Comparison of ENCODE assay signal across 14 cellular contexts in genomic region chr17:79537686-79538085, GRCh38.
DNase-seq lines count a peak whose midpoint lies in the region; ATAC-seq and TF ChIP-seq lines count a peak whose summit lies in the region.
"Had no signal": no experiment of that assay in that cellular context is flagged by ENCODE, and none has a peak within 500 bp of the region (broad histone marks: within the 10 kb centered on the region; RNA-seq: fewer than 3 reads in every experiment).

No MANE protein-coding gene starts in this region.

- no peak overlapping the region for H3K23ac ChIP-seq in neuronal stem cell (ENCODE audit: low read depth, low read length, poor library complexity)

- H2BK15ac ChIP-seq in neuronal stem cell (ENCODE audit: low read length), result no peak overlapping the region

- no peak overlapping the region for H4K91ac ChIP-seq in neuronal stem cell (ENCODE audit: low read depth, low read length, poor library complexity)

- H3K9me2 ChIP-seq in OCI-LY7 (ENCODE audit: insufficient read depth, low read length), result no peaks in the 10 kb centered on the region

- H3K27ac Mint-ChIP-seq in chondrocyte (ENCODE audit: unreplicated experiment), result no peak overlapping the region
- H3K27ac Mint-ChIP-seq in stimulated activated effector memory CD8-positive, alpha-beta T cell treated with anti-CD3 and anti-CD28 coated beads, Interleukin-12 subunit alpha, Interleukin-12 subunit beta, amount 100 ng/mL, for 72 hours, result peak overlapping the region; percentile 13

- no peak overlapping the region for H2BK5ac ChIP-seq in neuronal stem cell (ENCODE audit: low read length)

- no peaks in the 10 kb centered on the region for H3K36me3 Mint-ChIP-seq in chondrocyte (ENCODE audit: low read depth)
- H3K36me3 Mint-ChIP-seq in stimulated activated effector memory CD8-positive, alpha-beta T cell treated with anti-CD3 and anti-CD28 coated beads, Interleukin-12 subunit alpha, Interleukin-12 subunit beta, amount 100 ng/mL, for 72 hours, result no peaks in the 10 kb centered on the region
- H3K36me3 Mint-ChIP-seq: CD4-positive, CD25-positive, alpha-beta regulatory T cell had no signal

- peak overlapping the region; percentile 16; the same call in 1 of the 2 replicates for H3K27ac ChIP-seq in BLaER1
- no peak overlapping the region for H3K27ac ChIP-seq in neuronal stem cell (replicated peaks; ENCODE audit: low read length)
- no peak overlapping the region for H3K27ac ChIP-seq in OCI-LY7 (ENCODE audit: low read depth, low read length, poor library complexity, severe bottlenecking)

- no peaks in the 10 kb centered on the region for H3K9me3 Mint-ChIP-seq in chondrocyte (ENCODE audit: low read depth)
- H3K9me3 Mint-ChIP-seq in stimulated activated effector memory CD8-positive, alpha-beta T cell treated with anti-CD3 and anti-CD28 coated beads, Interleukin-12 subunit alpha, Interleukin-12 subunit beta, amount 100 ng/mL, for 72 hours, result no peaks in the 10 kb centered on the region
- H3K9me3 Mint-ChIP-seq: CD4-positive, CD25-positive, alpha-beta regulatory T cell; CD8-positive, alpha-beta memory T cell; H9 had no signal

- H3K27me3 Mint-ChIP-seq in chondrocyte (ENCODE audit: low read depth), result peaks cover 33% of the 10 kb centered on the region

- intact Hi-C loops in OCI-LY7 (cut with micrococcal nuclease; ENCODE audit: unreplicated experiment), result no loop called here

- H4K20me1 ChIP-seq in BLaER1 (no peaks in the 10 kb centered on the region), OCI-LY7 (ENCODE audit: insufficient read depth, low read length) (no peaks in the 10 kb centered on the region)

- H2AFZ ChIP-seq in neuronal stem cell (ENCODE audit: low read length) (no peak overlapping the region), OCI-LY7 (ENCODE audit: low read length) (no peak overlapping the region)

- TF ChIP-seq CTCF in chondrocyte (IDR thresholded peaks at IDR 0.05) (no peak), OCI-LY7 (conservative IDR thresholded peaks at IDR 0.05; ENCODE audit: low read length) (no peak)

- H3K4me1 Mint-ChIP-seq in chondrocyte (ENCODE audit: low read depth), result no peaks in the 10 kb centered on the region
- no peaks in the 10 kb centered on the region for H3K4me1 Mint-ChIP-seq in stimulated activated effector memory CD8-positive, alpha-beta T cell treated with anti-CD3 and anti-CD28 coated beads, Interleukin-12 subunit alpha, Interleukin-12 subunit beta, amount 100 ng/mL, for 72 hours
- H3K4me1 Mint-ChIP-seq: CD4-positive, CD25-positive, alpha-beta regulatory T cell; CD8-positive, alpha-beta memory T cell had no signal

- ATAC-seq in stimulated activated effector memory CD8-positive, alpha-beta T cell treated with anti-CD3 and anti-CD28 coated beads, Interleukin-12 subunit alpha, Interleukin-12 subunit beta, amount 100 ng/mL, for 72 hours, result peak; percentile 34
- no peak for ATAC-seq in GM19463 (IDR thresholded peaks at IDR 0.05; ENCODE audit: unreplicated experiment)

- no peak overlapping the region for H2BK12ac ChIP-seq in neuronal stem cell (ENCODE audit: low read length)

- peak; percentile 42 for DNase-seq in chondrocyte (ENCODE audit: low spot score)
- DNase-seq in neuronal stem cell (ENCODE audit: low spot score), result no peak
- no peak for DNase-seq in stimulated activated effector memory CD8-positive, alpha-beta T cell treated with anti-CD3 and anti-CD28 coated beads, Interleukin-12 subunit alpha, Interleukin-12 subunit beta, amount 100 ng/mL, for 72 hours (ENCODE audit: low spot score in 2 of 2)
- no peak for DNase-seq in GM19240 (ENCODE audit: insufficient read length, low spot score)
- DNase-seq in OCI-LY7 (ENCODE audit: low spot score), result no peak
- DNase-seq: 8988T; CD4-positive, CD25-positive, alpha-beta regulatory T cell; COR-L47; GOT3; H9; IMR-90 had no signal

- H3K18ac ChIP-seq in neuronal stem cell (ENCODE audit: low read length), result no peak overlapping the region

- peak overlapping the region; percentile 22 for H2AK5ac ChIP-seq in neuronal stem cell (ENCODE audit: low read depth, low read length)

- H3K9ac ChIP-seq in BLaER1 (no peak overlapping the region), neuronal stem cell (ENCODE audit: low read depth, low read length, poor library complexity) (peak overlapping the region; percentile 32)

- H3K4me3 ChIP-seq in BLaER1, result no peak overlapping the region
- no peak overlapping the region for H3K4me3 ChIP-seq in neuronal stem cell (ENCODE audit: low read length in 2 of 2)
- no peak overlapping the region for H3K4me3 ChIP-seq in OCI-LY7 (ENCODE audit: low read depth, low read length, poor library complexity, severe bottlenecking)

- H3K36me3 ChIP-seq in BLaER1 (no peaks in the 10 kb centered on the region), neuronal stem cell (replicated peaks in 1 of 2; ENCODE audit: control insufficient read depth in 2 of 2, insufficient read depth in 2 of 2, low read length in 2 of 2) (no peaks in the 10 kb centered on the region), OCI-LY7 (ENCODE audit: insufficient read depth, low read length) (no peaks in the 10 kb centered on the region)

- POLR2A ChIA-PET in OCI-LY7 (lab: Charles Lee), result no interaction called here

- H2BK120ac ChIP-seq in neuronal stem cell (ENCODE audit: low read depth, low read length), result no peak overlapping the region

- no CpG with 5 or more reads among the region's 4 CpGs for WGBS in neuronal stem cell (ENCODE audit: extremely low coverage in 2 of 2, insufficient read length in 2 of 2, insufficient replicate concordance in 1 of 2), 2 donors

- H3K4me1 ChIP-seq in BLaER1 (peaks cover 50% of the 10 kb centered on the region), neuronal stem cell (ENCODE audit: control insufficient read depth in 2 of 2, insufficient read depth in 1 of 2, low read depth in 1 of 2, low read length in 2 of 2) (no peaks in the 10 kb centered on the region), OCI-LY7 (ENCODE audit: insufficient read depth, low read length, poor library complexity, severe bottlenecking) (no peaks in the 10 kb centered on the region)

- BruUV-seq in OCI-LY7 (replicated peaks; lab: Mats Ljungman, UMichigan), result no TSS peak

- H4K8ac ChIP-seq in neuronal stem cell (ENCODE audit: low read depth, low read length), result no peak overlapping the region

- no peak overlapping the region for H3K4ac ChIP-seq in neuronal stem cell (ENCODE audit: low read length)

- H3K27me3 ChIP-seq in BLaER1, result no peaks in the 10 kb centered on the region
- H3K27me3 ChIP-seq in neuronal stem cell (ENCODE audit: control insufficient read depth in 3 of 3, insufficient read depth in 3 of 3, low read depth in 1 of 3, low read length in 3 of 3), result peaks cover 0 to 38% (median 0%) of the 10 kb centered on the region in 3 experiments

- H3K14ac ChIP-seq in neuronal stem cell (ENCODE audit: low read length), result no peak overlapping the region

- no peaks in the 10 kb centered on the region for H3K79me2 ChIP-seq in OCI-LY7 (ENCODE audit: insufficient read depth, low read depth, low read length)

- CTCF ChIA-PET in OCI-LY7 (lab: Charles Lee; ENCODE audit: unreplicated experiment), result no interaction called here

- H3K4me2 ChIP-seq in BLaER1, result peak overlapping the region; percentile 85
- H3K4me2 ChIP-seq in neuronal stem cell (ENCODE audit: insufficient read depth, low read length, poor library complexity, severe bottlenecking), result no peak overlapping the region
- no peak overlapping the region for H3K4me2 ChIP-seq in OCI-LY7 (ENCODE audit: low read length)

- H3K9me3 ChIP-seq in BLaER1 (no peaks in the 10 kb centered on the region), neuronal stem cell (replicated peaks in 1 of 2; ENCODE audit: control insufficient read depth in 2 of 2, insufficient read depth in 1 of 2, low read depth in 1 of 2, low read length in 2 of 2) (no peaks in the 10 kb centered on the region), OCI-LY7 (ENCODE audit: low read length) (no peaks in the 10 kb centered on the region)

- no peak overlapping the region for H3K4me3 Mint-ChIP-seq in chondrocyte (ENCODE audit: unreplicated experiment)
- no peak overlapping the region for H3K4me3 Mint-ChIP-seq in stimulated activated effector memory CD8-positive, alpha-beta T cell treated with anti-CD3 and anti-CD28 coated beads, Interleukin-12 subunit alpha, Interleukin-12 subunit beta, amount 100 ng/mL, for 72 hours
- H3K4me3 Mint-ChIP-seq: CD4-positive, CD25-positive, alpha-beta regulatory T cell; CD8-positive, alpha-beta memory T cell; H9 had no signal

- H3K79me1 ChIP-seq in neuronal stem cell (ENCODE audit: low read depth, low read length), result no peaks in the 10 kb centered on the region
